Comparison of ENCODE assay signal across 10 cellular contexts in the genomic region with DNA sequence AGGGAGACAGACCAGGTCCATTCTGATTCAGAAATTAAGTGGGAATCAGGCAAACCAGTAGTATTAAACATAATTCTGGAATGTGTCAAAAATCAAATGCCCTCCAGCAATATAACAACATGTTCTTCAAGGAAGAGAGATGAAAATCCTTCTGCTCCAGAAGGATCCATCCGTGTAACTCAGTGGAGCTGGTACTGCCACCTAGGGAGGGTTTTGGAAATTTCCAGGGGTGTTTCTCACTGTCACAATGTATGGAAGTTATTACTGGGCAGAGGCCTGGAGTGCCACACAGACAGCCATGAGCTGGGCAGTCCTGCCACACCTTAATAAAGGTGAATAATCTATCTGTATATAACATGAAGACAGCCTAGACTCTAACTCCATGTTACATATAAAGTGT.
DNase-seq lines count a peak whose midpoint lies in the region; ATAC-seq and TF ChIP-seq lines count a peak whose summit lies in the region.
"Had no signal": no experiment of that assay in that cellular context is flagged by ENCODE, and none has a peak within 500 bp of the region (broad histone marks: within the 10 kb centered on the region; RNA-seq: fewer than 3 reads in every experiment).

No MANE protein-coding gene starts in this region.

- no peak overlapping the region for H3K27ac ChIP-seq in PC-3 (ENCODE audit: low read length)
- no peak overlapping the region for H3K27ac ChIP-seq in psoas muscle

- H3K9me3 ChIP-seq in PC-3 (ENCODE audit: low read length) = no peaks in the 10 kb centered on the region
- H3K9me3 ChIP-seq in psoas muscle = no peaks in the 10 kb centered on the region

- no peaks in the 10 kb centered on the region for H3F3A ChIP-seq in PC-3 (ENCODE audit: low read length, unreplicated experiment)

- H3K79me2 ChIP-seq in PC-3 (ENCODE audit: low read length) = no peaks in the 10 kb centered on the region

- H4K20me1 ChIP-seq in PC-3 (ENCODE audit: low read length) = no peaks in the 10 kb centered on the region

- WGBS in psoas muscle, 3 donors = 66 to 74% (median 69%) methylated on average over 1 of the region's 1 CpG

- BruUV-seq in PC-3 (replicated peaks; lab: Mats Ljungman, UMichigan) = no TSS peak

- DNase-seq in NCI-H748 (lab: John Stamatoyannopoulos, UW; ENCODE audit: unreplicated experiment) = peak; percentile 20
- DNase-seq in NCI-H748 treated with DMSO at 0.1 percent for 48 hours (lab: John Stamatoyannopoulos, UW) = no peak
- DNase-seq in PC-3 = peak; percentile 62
- no peak for DNase-seq in epithelial cell of proximal tubule (ENCODE audit: low read depth)
- DNase-seq in psoas muscle = no peak
- no peak for DNase-seq in stimulated activated naive CD4-positive, alpha-beta T cell (lab: John Stamatoyannopoulos, UW)
- DNase-seq in mesenteric fat pad (ENCODE audit: low spot score) = no peak
- DNase-seq: T-helper 1 cell had no signal

- no peaks in the 10 kb centered on the region for H3K9me2 ChIP-seq in PC-3 (replicated peaks; ENCODE audit: low read length)

- H3K4me3 ChIP-seq in PC-3 (ENCODE audit: low read length) = no peak overlapping the region
- H3K4me3 ChIP-seq in epithelial cell of proximal tubule (ENCODE audit: low read depth, low read length) = no peak overlapping the region
- H3K4me3 ChIP-seq in psoas muscle = no peak overlapping the region

- POLR2A ChIA-PET in PC-3 (lab: Charles Lee; ENCODE audit: unreplicated experiment) = no interaction called here

- H3K27me3 ChIP-seq in PC-3 (ENCODE audit: low read length) (no peaks in the 10 kb centered on the region), psoas muscle (ENCODE audit: insufficient read depth in 3 of 3, low read length in 2 of 3) (no peaks in the 10 kb centered on the region)

- TF ChIP-seq CTCF in PC-3 (conservative IDR thresholded peaks at IDR 0.05; ENCODE audit: low read depth, low read length) = peak; percentile 67
- peak; percentile 66 for TF ChIP-seq CTCF in epithelial cell of proximal tubule (conservative IDR thresholded peaks at IDR 0.05; ENCODE audit: low read depth, low read length)
- TF ChIP-seq CTCF in psoas muscle (IDR thresholded peaks at IDR 0.05) = peak; percentile 22

- H3K9ac ChIP-seq in PC-3 (ENCODE audit: low read length) = no peak overlapping the region

- CTCF ChIA-PET in PC-3 (lab: Charles Lee) = interaction anchor here (0.5 to 0.7 kb wide), 2 partner anchors 270 to 377 kb away, joined by 3 read pairs; no protein-coding TSS in a partner anchor

- no peak overlapping the region for H2AFZ ChIP-seq in PC-3 (ENCODE audit: low read length)

- H3K4me2 ChIP-seq in PC-3 (ENCODE audit: low read length) = no peak overlapping the region

- H3K4me1 ChIP-seq in PC-3 (ENCODE audit: insufficient read depth, low read length) (no peaks in the 10 kb centered on the region), psoas muscle (peaks cover 44% of the 10 kb centered on the region)

- H3K36me3 ChIP-seq in PC-3 (ENCODE audit: low read depth, low read length) (no peaks in the 10 kb centered on the region), psoas muscle (ENCODE audit: insufficient read depth in 1 of 2, low read depth in 1 of 2) (no peaks in the 10 kb centered on the region)

- ATAC-seq in PC-3 = peak; percentile 89
- no peak for ATAC-seq in psoas muscle
- no peak for ATAC-seq in HG03571 (IDR thresholded peaks at IDR 0.05; ENCODE audit: unreplicated experiment)
- ATAC-seq: activated naive CD4-positive, alpha-beta T cell treated with anti-CD3 and anti-CD28 coated beads, Interleukin-2, amount 50 U/mL, for 72 hours had no signal

- intact Hi-C loops in PC-3 (cut with micrococcal nuclease) (loop anchor here (5.0 kb wide), 1 partner anchor 458 kb away; no protein-coding TSS in a partner anchor), psoas muscle (cut with DNase I) (no loop called here)

Comparison
In these comparisons a context has a peak if more than half of its experiments do, and no peak if none do; other contexts are left out.
1. DNase-seq: peak in NCI-H748 (single experiment) and PC-3 (single experiment); none in NCI-H748 treated with DMSO at 0.1 percent for 48 hours (single experiment), epithelial cell of proximal tubule (single experiment), psoas muscle (0 of 2), stimulated activated naive CD4-positive, alpha-beta T cell (0 of 6) and mesenteric fat pad (single experiment).
2. Peak in every context shown above with its lines, with median percentiles within 50 percentile points of each other: CTCF ChIP-seq.